ENCODE assay signal across 26 cellular contexts in genomic region chrX:16659326-16659725, GRCh38. TPM values are rescaled to one million over a fixed set of nuclear protein-coding genes. Genes with fewer than 3 reads are reported as not detected.
"Had no signal": no experiment of that assay in that cellular context is flagged by ENCODE, and none has a peak within 500 bp of the region (broad histone marks: within the 10 kb centered on the region; RNA-seq: fewer than 3 reads in every experiment).

No MANE protein-coding gene starts in this region.

- H3K27ac ChIP-seq: esophagus squamous epithelium, sigmoid colon, upper lobe of right lung had no signal

- ATAC-seq: activated CD8-positive, alpha-beta memory T cell treated with anti-CD3 and anti-CD28 coated beads, Interleukin-2, amount 10 ng/mL, durations not matched to agents 7 days and 5 days; activated naive CD8-positive, alpha-beta T cell treated with anti-CD3 and anti-CD28 coated beads, Interleukin-2, amount 50 U/mL, for 24 hours; mucosa of descending colon; naive thymus-derived CD4-positive, alpha-beta T cell; T-cell; upper lobe of right lung had no signal

- H3K4me1 Mint-ChIP-seq: activated B cell treated with CpG ODN at 0.5 μM for 24 hours; activated CD4-positive, alpha-beta memory T cell treated with anti-CD3 and anti-CD28 coated beads, Interleukin-2, amount 10 ng/mL, durations not matched to agents 7 days and 5 days; activated CD8-positive, alpha-beta memory T cell treated with anti-CD3 and anti-CD28 coated beads, Interleukin-2, amount 10 ng/mL, durations not matched to agents 7 days and 5 days; activated naive CD8-positive, alpha-beta T cell treated with anti-CD3 and anti-CD28 coated beads, Interleukin-2, amount 50 U/mL, for 24 hours; memory B cell; T-cell had no signal

- H3K9me3 ChIP-seq: esophagus squamous epithelium, mucosa of descending colon, sigmoid colon, upper lobe of right lung had no signal

- H3K27me3 ChIP-seq: esophagus squamous epithelium, upper lobe of right lung had no signal

- H3K36me3 Mint-ChIP-seq: activated CD8-positive, alpha-beta memory T cell treated with anti-CD3 and anti-CD28 coated beads, Interleukin-2, amount 10 ng/mL, durations not matched to agents 7 days and 5 days; activated naive CD4-positive, alpha-beta T cell treated with anti-CD3 and anti-CD28 coated beads, Interleukin-2, amount 10 ng/mL, durations not matched to agents 7 days and 5 days had no signal

- H3K27me3 Mint-ChIP-seq: activated B cell treated with CpG ODN at 0.5 μM for 24 hours; activated CD4-positive, alpha-beta memory T cell treated with anti-CD3 and anti-CD28 coated beads, Interleukin-2, amount 10 ng/mL, durations not matched to agents 7 days and 5 days; activated CD8-positive, alpha-beta memory T cell treated with anti-CD3 and anti-CD28 coated beads, Interleukin-2, amount 10 ng/mL, durations not matched to agents 7 days and 5 days; activated naive CD4-positive, alpha-beta T cell treated with anti-CD3 and anti-CD28 coated beads, Interleukin-2, amount 10 ng/mL, durations not matched to agents 7 days and 5 days; activated naive CD8-positive, alpha-beta T cell treated with anti-CD3 and anti-CD28 coated beads, Interleukin-2, amount 50 U/mL, for 24 hours; memory B cell; naive thymus-derived CD4-positive, alpha-beta T cell had no signal

- H3K4me3 ChIP-seq: esophagus squamous epithelium, mucosa of descending colon, sigmoid colon, upper lobe of right lung had no signal

- H3K36me3 ChIP-seq: esophagus squamous epithelium, sigmoid colon, upper lobe of right lung had no signal

- H3K9me3 Mint-ChIP-seq: activated B cell treated with CpG ODN at 0.5 μM for 24 hours; activated CD4-positive, alpha-beta memory T cell treated with anti-CD3 and anti-CD28 coated beads, Interleukin-2, amount 10 ng/mL, durations not matched to agents 7 days and 5 days; activated naive CD4-positive, alpha-beta T cell treated with anti-CD3 and anti-CD28 coated beads, Interleukin-2, amount 10 ng/mL, durations not matched to agents 7 days and 5 days; activated naive CD8-positive, alpha-beta T cell treated with anti-CD3 and anti-CD28 coated beads, Interleukin-2, amount 50 U/mL, for 24 hours; memory B cell; T-cell had no signal

- H3K4me3 Mint-ChIP-seq: activated B cell treated with CpG ODN at 0.5 μM for 24 hours; activated CD4-positive, alpha-beta memory T cell treated with anti-CD3 and anti-CD28 coated beads, Interleukin-2, amount 10 ng/mL, durations not matched to agents 7 days and 5 days; activated CD8-positive, alpha-beta memory T cell treated with anti-CD3 and anti-CD28 coated beads, Interleukin-2, amount 10 ng/mL, durations not matched to agents 7 days and 5 days; activated naive CD4-positive, alpha-beta T cell treated with anti-CD3 and anti-CD28 coated beads, Interleukin-2, amount 10 ng/mL, durations not matched to agents 7 days and 5 days; activated naive CD8-positive, alpha-beta T cell treated with anti-CD3 and anti-CD28 coated beads, Interleukin-2, amount 50 U/mL, for 24 hours; memory B cell; naive thymus-derived CD4-positive, alpha-beta T cell; T-cell had no signal

- H3K4me1 ChIP-seq: esophagus squamous epithelium, sigmoid colon, upper lobe of right lung had no signal

- H3K27ac Mint-ChIP-seq: activated B cell treated with CpG ODN at 0.5 μM for 24 hours; activated CD4-positive, alpha-beta memory T cell treated with anti-CD3 and anti-CD28 coated beads, Interleukin-2, amount 10 ng/mL, durations not matched to agents 7 days and 5 days; activated CD8-positive, alpha-beta memory T cell treated with anti-CD3 and anti-CD28 coated beads, Interleukin-2, amount 10 ng/mL, durations not matched to agents 7 days and 5 days; activated naive CD4-positive, alpha-beta T cell treated with anti-CD3 and anti-CD28 coated beads, Interleukin-2, amount 10 ng/mL, durations not matched to agents 7 days and 5 days; activated naive CD8-positive, alpha-beta T cell treated with anti-CD3 and anti-CD28 coated beads, Interleukin-2, amount 50 U/mL, for 24 hours; memory B cell; naive thymus-derived CD4-positive, alpha-beta T cell; T-cell had no signal

- DNase-seq: activated B cell treated with CpG ODN at 0.5 μM for 24 hours; activated CD4-positive, alpha-beta memory T cell treated with anti-CD3 and anti-CD28 coated beads, Interleukin-2, amount 10 ng/mL, durations not matched to agents 7 days and 5 days; activated CD4-positive, alpha-beta T cell treated with anti-CD3 and anti-CD28 coated beads for 48 hours; activated CD8-positive, alpha-beta memory T cell treated with anti-CD3 and anti-CD28 coated beads, Interleukin-2, amount 10 ng/mL, durations not matched to agents 7 days and 5 days; activated effector memory CD4-positive, alpha-beta T cell treated with Interleukin-2 at 50 U/mL for 16 hours; activated naive CD4-positive, alpha-beta T cell treated with anti-CD3 and anti-CD28 coated beads, Interleukin-2, amount 10 ng/mL, durations not matched to agents 7 days and 5 days; activated naive CD8-positive, alpha-beta T cell treated with anti-CD3 and anti-CD28 coated beads, Interleukin-2, amount 50 U/mL, for 24 hours; anterior cingulate cortex; cortex of kidney; esophagus squamous epithelium; foreskin fibroblast; mucosa of descending colon; naive thymus-derived CD4-positive, alpha-beta T cell; sigmoid colon; stimulated activated CD4-positive, alpha-beta T cell treated with anti-CD3 and anti-CD28 coated beads, Interleukin-12 subunit alpha, Interleukin-12 subunit beta, amount 100 ng/mL, for 4 hours; stimulated activated CD4-positive, alpha-beta T cell treated with anti-CD3 and anti-CD28 coated beads, Interleukin-1b, Interleukin-23, amount 100 ng/mL, for 48 hours; stimulated activated CD8-positive, alpha-beta memory T cell treated with anti-CD3 and anti-CD28 coated beads, Interleukin-4, amount 100 ng/mL, for 48 hours; stimulated activated naive CD4-positive, alpha-beta T cell; T-cell; T-helper 9 cell; upper lobe of right lung had no signal

RNA-seq across cellular contexts. Expression of gene S100G, which starts 9.4 kb away (rescaled TPM):
- total RNA-seq: activated B cell treated with CpG ODN at 0.5 μM for 24 hours; activated CD4-positive, alpha-beta memory T cell treated with anti-CD3 and anti-CD28 coated beads, Interleukin-2, amount 10 ng/mL, durations not matched to agents 7 days and 5 days; activated CD8-positive, alpha-beta memory T cell treated with anti-CD3 and anti-CD28 coated beads, Interleukin-2, amount 10 ng/mL, durations not matched to agents 7 days and 5 days; endothelial cell of umbilical vein; esophagus squamous epithelium; glomerular endothelial cell; liver; mucosa of descending colon; naive thymus-derived CD4-positive, alpha-beta T cell; renal cortical epithelial cell; sigmoid colon; T-cell; upper lobe of right lung had no signal
- polyA plus RNA-seq: endothelial cell of umbilical vein; liver; naive thymus-derived CD4-positive, alpha-beta T cell; sigmoid colon had no signal
